28 cellular contexts compared by ENCODE assay signal in the genomic region with DNA sequence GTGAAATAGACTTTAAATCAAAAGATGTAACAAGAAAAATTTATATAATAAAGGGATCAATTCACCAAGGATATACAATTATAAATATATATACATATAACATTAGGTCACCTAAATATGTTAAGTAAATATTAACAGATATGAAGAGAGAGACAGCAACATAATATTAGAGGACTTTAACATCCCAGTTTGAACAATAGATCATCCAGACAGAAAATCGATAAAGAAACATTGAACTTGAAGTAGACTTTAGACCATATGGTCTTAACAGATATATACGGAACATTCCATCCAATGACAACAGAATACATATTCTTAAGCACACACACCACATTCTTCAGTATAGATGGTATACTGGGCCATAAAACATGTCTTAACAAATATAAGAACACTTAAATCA.
"Had no signal": no experiment of that assay in that cellular context is flagged by ENCODE, and none has a peak within 500 bp of the region (broad histone marks: within the 10 kb centered on the region; RNA-seq: fewer than 3 reads in every experiment).

No MANE protein-coding gene starts in this region.

- H3K27ac ChIP-seq: neural progenitor cell, ovary, parathyroid adenoma, psoas muscle, skin epidermis, stomach, thoracic aorta, thyroid gland, tibial nerve, upper lobe of left lung, vagina had no signal

- H3K27ac Mint-ChIP-seq: natural killer cell; nephron; neural progenitor cell; progenitor cell of endocrine pancreas; stimulated activated effector memory CD8-positive, alpha-beta T cell treated with anti-CD3 and anti-CD28 coated beads, Interleukin-12 subunit alpha, Interleukin-12 subunit beta, amount 100 ng/mL, for 72 hours; stimulated activated naive B cell treated with anti-CD40 and anti-IgM and Interleukin-4, amounts not matched to agents 10 μg/mL and 1 μg/mL and 100 μg/mL, for 72 hours; stimulated activated naive CD8-positive, alpha-beta T cell treated with anti-CD3 and anti-CD28 coated beads, Interleukin-15, Interleukin-2, amounts not matched to agents 100 ng/mL and 50 ng/mL, for 24 hours had no signal

- DNase-seq: natural killer cell; occipital lobe; ovary; posterior cingulate gyrus; psoas muscle; right cardiac atrium; stimulated activated CD4-positive, alpha-beta T cell treated with anti-CD3 and anti-CD28 coated beads, Interleukin-15, amount 100 ng/mL, for 24 hours; stimulated activated CD4-positive, alpha-beta T cell treated with anti-CD3 and anti-CD28 coated beads, Interleukin-2, amount 100 ng/mL, for 24 hours; stimulated activated CD4-positive, alpha-beta T cell treated with anti-CD3 and anti-CD28 coated beads, Interleukin-2, amount 100 ng/mL, for 48 hours; stimulated activated CD4-positive, alpha-beta T cell treated with anti-CD3 and anti-CD28 coated beads, Interleukin-4, amount 100 ng/mL, for 24 hours; stimulated activated naive B cell treated with anti-CD40 and anti-IgM and Interleukin-4, amounts not matched to agents 10 μg/mL and 1 μg/mL and 100 μg/mL, for 72 hours; stimulated activated naive CD4-positive, alpha-beta T cell treated with Interleukin-2 at 50 U/mL for 16 hours; stomach; thyroid gland; trophoblast cell; upper lobe of left lung had no signal

- H3K36me3 Mint-ChIP-seq: natural killer cell; neural progenitor cell; stimulated activated effector memory CD8-positive, alpha-beta T cell treated with anti-CD3 and anti-CD28 coated beads, Interleukin-12 subunit alpha, Interleukin-12 subunit beta, amount 100 ng/mL, for 72 hours; stimulated activated naive B cell treated with anti-CD40 and anti-IgM and Interleukin-4, amounts not matched to agents 10 μg/mL and 1 μg/mL and 100 μg/mL, for 72 hours had no signal

- H3K9ac ChIP-seq: neural progenitor cell, parathyroid adenoma had no signal

- H3K4me2 ChIP-seq: neural progenitor cell had no signal

- H3K79me2 ChIP-seq: parathyroid adenoma had no signal

- H3K36me3 ChIP-seq: neural progenitor cell, ovary, stomach, thoracic aorta, thyroid gland, tibial nerve, upper lobe of left lung, vagina had no signal

- H3K27me3 ChIP-seq: neural progenitor cell, ovary, stomach, thyroid gland, tibial nerve, upper lobe of left lung, vagina had no signal

- H3K4me3 ChIP-seq: neural progenitor cell, ovary, psoas muscle, skin epidermis, stomach, thoracic aorta, thyroid gland, tibial nerve, upper lobe of left lung, vagina had no signal

- FAIRE-seq: urothelium cell line had no signal

- H3K9me3 ChIP-seq: ovary, psoas muscle, stomach, thoracic aorta, thyroid gland, tibial nerve, upper lobe of left lung, vagina had no signal

- H3K4me3 Mint-ChIP-seq: natural killer cell; nephron; neural progenitor cell; stimulated activated effector memory CD8-positive, alpha-beta T cell treated with anti-CD3 and anti-CD28 coated beads, Interleukin-12 subunit alpha, Interleukin-12 subunit beta, amount 100 ng/mL, for 72 hours; stimulated activated naive B cell treated with anti-CD40 and anti-IgM and Interleukin-4, amounts not matched to agents 10 μg/mL and 1 μg/mL and 100 μg/mL, for 72 hours; stimulated activated naive CD8-positive, alpha-beta T cell treated with anti-CD3 and anti-CD28 coated beads, Interleukin-15, Interleukin-2, amounts not matched to agents 100 ng/mL and 50 ng/mL, for 24 hours had no signal

- H2AFZ ChIP-seq: neural progenitor cell, parathyroid adenoma had no signal

- ATAC-seq: natural killer cell; psoas muscle; right cardiac atrium; sciatic nerve; stimulated activated effector memory CD8-positive, alpha-beta T cell treated with anti-CD3 and anti-CD28 coated beads, Interleukin-12 subunit alpha, Interleukin-12 subunit beta, amount 100 ng/mL, for 72 hours; stimulated activated naive B cell treated with anti-CD40 and anti-IgM and Interleukin-4, amounts not matched to agents 10 μg/mL and 1 μg/mL and 100 μg/mL, for 72 hours had no signal

- H3K4me1 Mint-ChIP-seq: natural killer cell; nephron; stimulated activated effector memory CD8-positive, alpha-beta T cell treated with anti-CD3 and anti-CD28 coated beads, Interleukin-12 subunit alpha, Interleukin-12 subunit beta, amount 100 ng/mL, for 72 hours; stimulated activated naive B cell treated with anti-CD40 and anti-IgM and Interleukin-4, amounts not matched to agents 10 μg/mL and 1 μg/mL and 100 μg/mL, for 72 hours had no signal

- H3K4me1 ChIP-seq: neural progenitor cell, parathyroid adenoma, psoas muscle, stomach, thyroid gland, tibial nerve, vagina had no signal

- H3K27me3 Mint-ChIP-seq: progenitor cell of endocrine pancreas; stimulated activated naive B cell treated with anti-CD40 and anti-IgM and Interleukin-4, amounts not matched to agents 10 μg/mL and 1 μg/mL and 100 μg/mL, for 72 hours; stimulated activated naive CD8-positive, alpha-beta T cell treated with anti-CD3 and anti-CD28 coated beads, Interleukin-15, Interleukin-2, amounts not matched to agents 100 ng/mL and 50 ng/mL, for 24 hours had no signal
